1 cellular context compared by ENCODE assay signal in the genomic region with DNA sequence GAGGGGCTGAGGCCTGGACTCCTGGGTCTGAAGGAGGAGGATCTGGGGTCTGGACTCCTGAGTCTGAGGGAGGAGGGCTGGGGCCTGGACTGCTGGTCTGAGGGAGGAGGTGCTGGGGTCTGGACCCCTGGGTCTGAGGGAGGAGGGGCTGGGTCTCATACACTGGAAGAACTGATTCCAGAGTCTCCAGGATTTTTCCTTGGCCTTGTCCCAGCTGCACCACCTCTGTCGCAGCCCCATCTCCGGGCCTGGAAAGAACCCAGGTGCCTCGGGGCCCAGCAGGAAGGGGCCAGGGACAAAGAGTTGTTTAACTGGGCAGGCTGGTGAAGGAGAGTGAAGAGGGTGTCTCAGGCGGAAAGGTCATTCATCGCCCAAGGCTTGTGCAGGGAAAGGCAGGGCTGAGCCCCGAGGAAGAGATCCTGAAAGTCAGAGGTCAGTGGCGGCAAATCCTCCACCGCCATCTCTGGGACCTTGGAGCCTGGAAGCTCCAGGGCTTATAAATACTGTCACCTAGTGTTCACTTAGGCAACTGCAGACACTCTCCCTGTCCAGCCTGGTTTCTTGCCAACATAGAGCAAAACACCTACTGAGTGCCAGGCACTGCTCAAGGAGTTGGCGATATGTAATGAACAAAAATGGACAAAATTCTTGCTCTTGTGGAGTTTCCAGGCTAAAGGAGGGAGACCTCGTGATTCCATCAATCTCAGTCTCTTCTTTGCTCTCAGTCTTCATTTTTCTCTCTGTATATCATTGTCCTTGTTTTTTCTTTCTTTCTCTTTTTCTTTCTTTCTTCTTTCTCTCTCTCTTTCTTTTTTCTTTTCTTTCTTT.
A peak's percentile ranks its signal among the peaks of the same experiment; 100 is the strongest.
TF ChIP-seq lines count a peak whose summit lies in the region.

No MANE protein-coding gene starts in this region.

TF ChIP-seq in HEK293, 187 proteins besides CTCF, POLR2A, EP300 and RAD21 (continued from another document and continues in another):
- TF ChIP-seq ZNF501 (tag by site-specific recombination; IDR thresholded peaks at IDR 0.05) (peak; percentile 73; the same call in 1 of the 2 replicates), ZNF610 (tag by site-specific recombination; IDR thresholded peaks at IDR 0.05; ENCODE audit: borderline replicate concordance) (no peak), ZNF626 (tag by site-specific recombination; IDR thresholded peaks at IDR 0.05) (no peak), ZSCAN23 (tag by site-specific recombination; IDR thresholded peaks at IDR 0.05) (no peak; the same call in 1 of the 2 replicates), ZNF23 (tag by site-specific recombination; IDR thresholded peaks at IDR 0.05; ENCODE audit: borderline replicate concordance) (no peak), SP7 (tag by site-specific recombination; IDR thresholded peaks at IDR 0.05) (peak; percentile 85), ZSCAN16 (tag by site-specific recombination; IDR thresholded peaks at IDR 0.05) (no peak), ZNF146 (tag by site-specific recombination; IDR thresholded peaks at IDR 0.05) (no peak), ZNF280D (tag by site-specific recombination; IDR thresholded peaks at IDR 0.05) (0 out of 2 replicates have a peak, but pooled peaks have one; percentile 12), ZNF121 (tag by site-specific recombination; IDR thresholded peaks at IDR 0.05) (no peak), ELK4 (IDR thresholded peaks at IDR 0.05; ENCODE audit: borderline replicate concordance, low read depth, low read length) (no peak), ZNF76 (tag by site-specific recombination; IDR thresholded peaks at IDR 0.05; ENCODE audit: borderline replicate concordance, low read depth) (no peak; the same call in 1 of the 2 replicates), ZNF202 (tag by site-specific recombination; IDR thresholded peaks at IDR 0.05; ENCODE audit: borderline replicate concordance) (no peak), ZNF221 (tag by site-specific recombination; IDR thresholded peaks at IDR 0.05; ENCODE audit: borderline replicate concordance) (no peak), GLI4 (tag by site-specific recombination; IDR thresholded peaks at IDR 0.05) (no peak), ZFP3 (tag by site-specific recombination; IDR thresholded peaks at IDR 0.05; ENCODE audit: low read depth) (no peak), ZBTB26 (tag by site-specific recombination; optimal IDR thresholded peaks at IDR 0.05) (peak; percentile 7), ZNF473 (tag by site-specific recombination; IDR thresholded peaks at IDR 0.05) (no peak), ZNF600 (tag by site-specific recombination; IDR thresholded peaks at IDR 0.05) (0 out of 2 replicates have a peak, but pooled peaks have one; percentile 24), FEZF1 (tag by site-specific recombination; IDR thresholded peaks at IDR 0.05) (no peak), ZNF449 (tag by site-specific recombination; IDR thresholded peaks at IDR 0.05) (no peak), ZIC2 (tag by site-specific recombination; IDR thresholded peaks at IDR 0.05) (no peak), ZNF350 (tag by site-specific recombination; IDR thresholded peaks at IDR 0.05) (no peak), ZFP37 (tag by site-specific recombination; IDR thresholded peaks at IDR 0.05) (peak; percentile 74), GLIS1 (tag by site-specific recombination; IDR thresholded peaks at IDR 0.05) (no peak), ZNF433 (tag by site-specific recombination; IDR thresholded peaks at IDR 0.05; ENCODE audit: low read depth) (no peak), ZNF624 (tag by site-specific recombination; IDR thresholded peaks at IDR 0.05) (0 out of 2 replicates have a peak, but pooled peaks have one; percentile 29), ZNF549 (tag by site-specific recombination; IDR thresholded peaks at IDR 0.05) (no peak), IKZF3 (tag by site-specific recombination; IDR thresholded peaks at IDR 0.05) (peak; percentile 96), SALL2 (tag by site-specific recombination; IDR thresholded peaks at IDR 0.05; ENCODE audit: borderline replicate concordance) (no peak), ZNF174 (tag by site-specific recombination; IDR thresholded peaks at IDR 0.05) (no peak), MYNN (tag by site-specific recombination; IDR thresholded peaks at IDR 0.05; ENCODE audit: borderline replicate concordance) (no peak), HOXC10 (CRISPR knock-in tag; IDR thresholded peaks at IDR 0.05) (no peak), ZNF776 (tag by site-specific recombination; IDR thresholded peaks at IDR 0.05; ENCODE audit: borderline replicate concordance) (no peak), SCRT2 (tag by site-specific recombination; IDR thresholded peaks at IDR 0.05) (no peak), ZNF664 (tag by site-specific recombination; IDR thresholded peaks at IDR 0.05) (no peak)
- TF ChIP-seq, protein P1, sequence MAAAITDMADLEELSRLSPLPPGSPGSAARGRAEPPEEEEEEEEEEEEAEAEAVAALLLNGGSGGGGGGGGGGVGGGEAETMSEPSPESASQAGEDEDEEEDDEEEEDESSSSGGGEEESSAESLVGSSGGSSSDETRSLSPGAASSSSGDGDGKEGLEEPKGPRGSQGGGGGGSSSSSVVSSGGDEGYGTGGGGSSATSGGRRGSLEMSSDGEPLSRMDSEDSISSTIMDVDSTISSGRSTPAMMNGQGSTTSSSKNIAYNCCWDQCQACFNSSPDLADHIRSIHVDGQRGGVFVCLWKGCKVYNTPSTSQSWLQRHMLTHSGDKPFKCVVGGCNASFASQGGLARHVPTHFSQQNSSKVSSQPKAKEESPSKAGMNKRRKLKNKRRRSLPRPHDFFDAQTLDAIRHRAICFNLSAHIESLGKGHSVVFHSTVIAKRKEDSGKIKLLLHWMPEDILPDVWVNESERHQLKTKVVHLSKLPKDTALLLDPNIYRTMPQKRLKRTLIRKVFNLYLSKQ (tag by site-specific recombination; IDR thresholded peaks at IDR 0.05; ENCODE audit: borderline replicate concordance), result no peak
- TF ChIP-seq, protein P2, sequence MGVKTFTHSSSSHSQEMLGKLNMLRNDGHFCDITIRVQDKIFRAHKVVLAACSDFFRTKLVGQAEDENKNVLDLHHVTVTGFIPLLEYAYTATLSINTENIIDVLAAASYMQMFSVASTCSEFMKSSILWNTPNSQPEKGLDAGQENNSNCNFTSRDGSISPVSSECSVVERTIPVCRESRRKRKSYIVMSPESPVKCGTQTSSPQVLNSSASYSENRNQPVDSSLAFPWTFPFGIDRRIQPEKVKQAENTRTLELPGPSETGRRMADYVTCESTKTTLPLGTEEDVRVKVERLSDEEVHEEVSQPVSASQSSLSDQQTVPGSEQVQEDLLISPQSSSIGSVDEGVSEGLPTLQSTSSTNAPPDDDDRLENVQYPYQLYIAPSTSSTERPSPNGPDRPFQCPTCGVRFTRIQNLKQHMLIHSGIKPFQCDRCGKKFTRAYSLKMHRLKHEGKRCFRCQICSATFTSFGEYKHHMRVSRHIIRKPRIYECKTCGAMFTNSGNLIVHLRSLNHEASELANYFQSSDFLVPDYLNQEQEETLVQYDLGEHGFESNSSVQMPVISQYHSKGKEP (tag by site-specific recombination; IDR thresholded peaks at IDR 0.05), result no peak
- TF ChIP-seq, protein P3, sequence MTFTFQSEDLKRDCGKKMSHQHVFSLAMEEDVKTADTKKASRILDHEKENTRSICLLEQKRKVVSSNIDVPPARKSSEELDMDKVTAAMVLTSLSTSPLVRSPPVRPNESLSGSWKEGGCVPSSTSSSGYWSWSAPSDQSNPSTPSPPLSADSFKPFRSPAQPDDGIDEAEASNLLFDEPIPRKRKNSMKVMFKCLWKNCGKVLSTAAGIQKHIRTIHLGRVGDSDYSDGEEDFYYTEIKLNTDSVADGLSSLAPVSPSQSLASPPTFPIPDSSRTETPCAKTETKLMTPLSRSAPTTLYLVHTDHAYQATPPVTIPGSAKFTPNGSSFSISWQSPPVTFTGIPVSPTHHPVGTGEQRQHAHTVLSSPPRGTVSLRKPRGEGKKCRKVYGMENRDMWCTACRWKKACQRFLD (tag by site-specific recombination; IDR thresholded peaks at IDR 0.05), result no peak
- TF ChIP-seq, protein P4, sequence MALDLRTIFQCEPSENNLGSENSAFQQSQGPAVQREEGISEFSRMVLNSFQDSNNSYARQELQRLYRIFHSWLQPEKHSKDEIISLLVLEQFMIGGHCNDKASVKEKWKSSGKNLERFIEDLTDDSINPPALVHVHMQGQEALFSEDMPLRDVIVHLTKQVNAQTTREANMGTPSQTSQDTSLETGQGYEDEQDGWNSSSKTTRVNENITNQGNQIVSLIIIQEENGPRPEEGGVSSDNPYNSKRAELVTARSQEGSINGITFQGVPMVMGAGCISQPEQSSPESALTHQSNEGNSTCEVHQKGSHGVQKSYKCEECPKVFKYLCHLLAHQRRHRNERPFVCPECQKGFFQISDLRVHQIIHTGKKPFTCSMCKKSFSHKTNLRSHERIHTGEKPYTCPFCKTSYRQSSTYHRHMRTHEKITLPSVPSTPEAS (tag by site-specific recombination; IDR thresholded peaks at IDR 0.05), result no peak; the same call in 1 of the 2 replicates
- TF ChIP-seq, protein P5, sequence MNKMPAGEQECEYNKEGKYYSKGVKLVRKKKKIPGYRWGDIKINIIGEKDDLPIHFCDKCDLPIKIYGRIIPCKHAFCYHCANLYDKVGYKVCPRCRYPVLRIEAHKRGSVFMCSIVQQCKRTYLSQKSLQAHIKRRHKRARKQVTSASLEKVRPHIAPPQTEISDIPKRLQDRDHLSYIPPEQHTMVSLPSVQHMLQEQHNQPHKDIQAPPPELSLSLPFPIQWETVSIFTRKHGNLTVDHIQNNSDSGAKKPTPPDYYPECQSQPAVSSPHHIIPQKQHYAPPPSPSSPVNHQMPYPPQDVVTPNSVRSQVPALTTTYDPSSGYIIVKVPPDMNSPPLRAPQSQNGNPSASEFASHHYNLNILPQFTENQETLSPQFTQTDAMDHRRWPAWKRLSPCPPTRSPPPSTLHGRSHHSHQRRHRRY (tag by site-specific recombination; IDR thresholded peaks at IDR 0.05), result no peak
